In genomic region chr17:21211825-21212479, GRCh38 we compare ENCODE assay signal across 12 cellular contexts. TPM values are rescaled to one million over a fixed set of nuclear protein-coding genes. Genes with fewer than 3 reads are reported as not detected.
DNase-seq lines count a peak whose midpoint lies in the region; ATAC-seq and TF ChIP-seq lines count a peak whose summit lies in the region.
"Had no signal": no experiment of that assay in that cellular context is flagged by ENCODE, and none has a peak within 500 bp of the region (broad histone marks: within the 10 kb centered on the region; RNA-seq: fewer than 3 reads in every experiment).

No MANE protein-coding gene starts in this region.

- no peak overlapping the region for H3T11ph ChIP-seq in H9 (ENCODE audit: low read length)

- H3K79me2 ChIP-seq in ACC112 (ENCODE audit: control insufficient read depth, insufficient read depth, low read length, unreplicated experiment) = peaks cover 82% of the 10 kb centered on the region
- peaks cover 56% of the 10 kb centered on the region for H3K79me2 ChIP-seq in H9 (ENCODE audit: insufficient read depth, low read length)

- H3K23ac ChIP-seq in H9 (ENCODE audit: insufficient read length, low read depth, low read length) = no peak overlapping the region

- no peak overlapping the region for H4K8ac ChIP-seq in H9 (replicated peaks; ENCODE audit: insufficient read length, low read depth, low read length)

- no peak overlapping the region for H3K56ac ChIP-seq in H9 (ENCODE audit: insufficient read length, low read depth, low read length)

- peak overlapping the region; percentile 97 for H3K4me2 ChIP-seq in H9 (ENCODE audit: insufficient read depth, insufficient read length, low read length)

- H2AFZ ChIP-seq in ACC112 (ENCODE audit: low read length, unreplicated experiment) (no peak overlapping the region), H9 (ENCODE audit: low read length) (no peak overlapping the region)

- H3K23me2 ChIP-seq in H9 (ENCODE audit: insufficient read length, low read depth, low read length, poor library complexity, severe bottlenecking) = peaks cover 17% of the 10 kb centered on the region

- H3K4me1 ChIP-seq in ACC112 (ENCODE audit: control insufficient read depth, insufficient read depth, low read length, unreplicated experiment) (peaks cover 24% of the 10 kb centered on the region), H9 (ENCODE audit: insufficient read depth, low read length) (peaks cover 2% of the 10 kb centered on the region; the same call in 1 of the 2 replicates), mucosa of descending colon (ENCODE audit: low read depth) (peaks cover 41% of the 10 kb centered on the region), testis (peaks cover 59% of the 10 kb centered on the region)

- H4K20me1 ChIP-seq in H9 (ENCODE audit: control insufficient read depth, insufficient read depth, insufficient read length) = peaks cover 3% of the 10 kb centered on the region

- H3K27me3 Mint-ChIP-seq in H9 (ENCODE audit: low read depth) = no peaks in the 10 kb centered on the region; the same call in 1 of the 2 replicates
- no peaks in the 10 kb centered on the region for H3K27me3 Mint-ChIP-seq in activated naive CD8-positive, alpha-beta T cell treated with anti-CD3 and anti-CD28 coated beads for 36 hours

- H4K5ac ChIP-seq in H9 (ENCODE audit: insufficient read length, low read depth, low read length) = no peak overlapping the region

- WGBS in H9 (ENCODE audit: extremely low coverage, insufficient read length, low lambda C conversion rate) = no CpG with 5 or more reads among the region's 9 CpGs
- 75 to 76% methylated on average over 9 of the region's 9 CpGs for WGBS in testis, 2 donors

- H2BK15ac ChIP-seq in H9 (ENCODE audit: low read depth, low read length) = no peak overlapping the region

- H4K91ac ChIP-seq in H9 (ENCODE audit: insufficient read length, low read depth, low read length) = no peak overlapping the region

- H2BK5ac ChIP-seq in H9 (ENCODE audit: insufficient read length, low read length) = no peak overlapping the region

- intact Hi-C loops in mucosa of descending colon (cut with DNase I, micrococcal nuclease) = loop anchor here (10.0 kb wide), 1 partner anchor 87 kb away; the partner anchor contains the start of gene DHRS7B (in 2 of the 2)
- intact Hi-C loops in testis (cut with DNase I; ENCODE audit: low total_unique reads) = no loop called here

- peaks cover 35 to 40% of the 10 kb centered on the region in 2 experiments for H3K4me1 Mint-ChIP-seq in H9
- H3K4me1 Mint-ChIP-seq in activated naive CD8-positive, alpha-beta T cell treated with anti-CD3 and anti-CD28 coated beads for 36 hours = peaks cover 49% of the 10 kb centered on the region

- no peaks in the 10 kb centered on the region for H3K9me3 ChIP-seq in H9 (ENCODE audit: control insufficient read depth, low read depth, low read length)
- H3K9me3 ChIP-seq in mucosa of descending colon = no peaks in the 10 kb centered on the region
- no peaks in the 10 kb centered on the region for H3K9me3 ChIP-seq in testis

- H3K4me3 Mint-ChIP-seq in H9 = peak overlapping the region; percentile 93 to 97
- peak overlapping the region; percentile 89 for H3K4me3 Mint-ChIP-seq in activated naive CD8-positive, alpha-beta T cell treated with anti-CD3 and anti-CD28 coated beads for 36 hours

- H3K9me3 Mint-ChIP-seq in H9 = no peaks in the 10 kb centered on the region
- H3K9me3 Mint-ChIP-seq in activated naive CD8-positive, alpha-beta T cell treated with anti-CD3 and anti-CD28 coated beads for 36 hours = no peaks in the 10 kb centered on the region

- no peak overlapping the region for H3K9ac ChIP-seq in H9 (ENCODE audit: extremely low read depth, insufficient read length, low read length)

- H3K4me3 ChIP-seq in ACC112 (ENCODE audit: low read depth, low read length) (peak overlapping the region; percentile 99), mucosa of descending colon (no peak overlapping the region), testis (no peak overlapping the region)

- TF ChIP-seq CTCF in H9 (conservative IDR thresholded peaks at IDR 0.05) = no peak
- no peak for TF ChIP-seq CTCF in mucosa of descending colon (IDR thresholded peaks at IDR 0.05)
- TF ChIP-seq CTCF in testis (IDR thresholded peaks at IDR 0.05) = no peak

- no peak overlapping the region for H3K14ac ChIP-seq in H9 (ENCODE audit: insufficient read depth, low read length)

- no peak overlapping the region for H2BK120ac ChIP-seq in H9 (ENCODE audit: low read depth, low read length, poor library complexity, severe bottlenecking)

- H3K36me3 Mint-ChIP-seq in H9 (ENCODE audit: insufficient read depth in 1 of 3, low read depth in 3 of 3) = peaks cover 9 to 25% (median 11%) of the 10 kb centered on the region in 3 experiments; a peak in 6 of 7 replicates
- peaks cover 34% of the 10 kb centered on the region for H3K36me3 Mint-ChIP-seq in activated naive CD8-positive, alpha-beta T cell treated with anti-CD3 and anti-CD28 coated beads for 36 hours

- ATAC-seq in mucosa of descending colon (peak; percentile 23), HG02642 (IDR thresholded peaks at IDR 0.05; ENCODE audit: poor library complexity, unreplicated experiment) (no peak)

- no peak overlapping the region for H2BK20ac ChIP-seq in H9 (ENCODE audit: low read depth, low read length, poor library complexity, severe bottlenecking)

- no peak overlapping the region for H3K4ac ChIP-seq in H9 (ENCODE audit: low read depth, low read length)

- DNase-seq in H9 = no peak
- no peak for DNase-seq in activated naive CD8-positive, alpha-beta T cell treated with anti-CD3 and anti-CD28 coated beads for 36 hours
- DNase-seq in mucosa of descending colon = peak in 2 of 3 donors; percentile 47 to 60
- DNase-seq in activated gamma-delta T cell (lab: John Stamatoyannopoulos, UW) = no peak
- no peak for DNase-seq in GM19240 (ENCODE audit: insufficient read length, low spot score)
- no peak for DNase-seq in testis
- DNase-seq: DMS53, erythroblast, NCI-H82, nucleus accumbens had no signal

- TF ChIP-seq POLR2A in testis (IDR thresholded peaks at IDR 0.05) = no peak

- H2BK12ac ChIP-seq in H9 (ENCODE audit: insufficient read length, low read depth, low read length) = no peak overlapping the region

- peak overlapping the region in 2 of 3 experiments; percentile 50 to 84; a peak in 2 of 7 replicates for H3K27ac Mint-ChIP-seq in H9
- no peak overlapping the region for H3K27ac Mint-ChIP-seq in activated naive CD8-positive, alpha-beta T cell treated with anti-CD3 and anti-CD28 coated beads for 36 hours

- no peaks in the 10 kb centered on the region for H3K27me3 ChIP-seq in ACC112 (ENCODE audit: insufficient read depth, low read length)
- no peaks in the 10 kb centered on the region for H3K27me3 ChIP-seq in H9 (ENCODE audit: insufficient read depth, low read length)
- H3K27me3 ChIP-seq in testis = no peaks in the 10 kb centered on the region

- H3K79me1 ChIP-seq in H9 (ENCODE audit: insufficient read depth, low read depth, low read length, poor library complexity, severe bottlenecking) = peaks cover 4% of the 10 kb centered on the region

- H3K18ac ChIP-seq in H9 (ENCODE audit: insufficient read length, low read depth, low read length) = no peak overlapping the region

- H3K27ac ChIP-seq in ACC112 (ENCODE audit: low read depth, low read length) (no peak overlapping the region), H9 (ENCODE audit: insufficient read length, low read depth, low read length) (no peak overlapping the region), testis (no peak overlapping the region)

- H3K36me3 ChIP-seq in ACC112 (ENCODE audit: insufficient read depth, low read length) (no peaks in the 10 kb centered on the region), mucosa of descending colon (ENCODE audit: low read depth) (no peaks in the 10 kb centered on the region), testis (ENCODE audit: low read depth, missing control alignments) (no peaks in the 10 kb centered on the region)

- no peak overlapping the region for H2AK5ac ChIP-seq in H9 (ENCODE audit: insufficient read length, low read length)

RNA-seq across cellular contexts. Expression of gene TMEM11, which starts 2.0 kb away (rescaled TPM):
- total RNA-seq in H9 (2021) (32.5 and 34.3 TPM in 2 replicates), mucosa of descending colon (10 to 100 TPM; 25.7 to 34.4 (median 27.1) TPM), testis (10 to 100 TPM; 38.9 to 55.2 TPM)
- 10 to 100 TPM; 28.3 to 29.8 TPM for total RNA-seq in activated naive CD8-positive, alpha-beta T cell treated with anti-CD3 and anti-CD28 coated beads for 36 hours
- polyA plus RNA-seq in testis (ENCODE audit: insufficient read depth, low read depth, low replicate concordance) = 53.4 TPM

RNA-seq across cellular contexts. Expression of gene NATD1, which starts 41.3 kb away (rescaled TPM):
- total RNA-seq in H9 (2021) (7.3 and 7.5 TPM in 2 replicates), mucosa of descending colon (10 to 100 TPM in 1 of 3 donors, 1 to 10 TPM in 2; 3.9 to 11.1 (median 7.2) TPM), testis (10 to 100 TPM; 17.9 to 20.0 TPM)
- 1 to 10 TPM in 1 of 2 experiments, under 1 TPM in 1; 0.90 to 1.1 TPM for total RNA-seq in activated naive CD8-positive, alpha-beta T cell treated with anti-CD3 and anti-CD28 coated beads for 36 hours
- 12.1 TPM for polyA plus RNA-seq in testis (ENCODE audit: insufficient read depth, low read depth, low replicate concordance)

Comparison
In these comparisons a context has a peak if more than half of its experiments do, and no peak if none do; other contexts are left out.
1. DNase-seq: peak in mucosa of descending colon (2 of 3); none in H9 (single experiment), activated naive CD8-positive, alpha-beta T cell treated with anti-CD3 and anti-CD28 coated beads for 36 hours (single experiment), activated gamma-delta T cell (single experiment), GM19240 (single experiment) and testis (single experiment).